ENCODE assay signal across 8 cellular contexts in the genomic region with DNA sequence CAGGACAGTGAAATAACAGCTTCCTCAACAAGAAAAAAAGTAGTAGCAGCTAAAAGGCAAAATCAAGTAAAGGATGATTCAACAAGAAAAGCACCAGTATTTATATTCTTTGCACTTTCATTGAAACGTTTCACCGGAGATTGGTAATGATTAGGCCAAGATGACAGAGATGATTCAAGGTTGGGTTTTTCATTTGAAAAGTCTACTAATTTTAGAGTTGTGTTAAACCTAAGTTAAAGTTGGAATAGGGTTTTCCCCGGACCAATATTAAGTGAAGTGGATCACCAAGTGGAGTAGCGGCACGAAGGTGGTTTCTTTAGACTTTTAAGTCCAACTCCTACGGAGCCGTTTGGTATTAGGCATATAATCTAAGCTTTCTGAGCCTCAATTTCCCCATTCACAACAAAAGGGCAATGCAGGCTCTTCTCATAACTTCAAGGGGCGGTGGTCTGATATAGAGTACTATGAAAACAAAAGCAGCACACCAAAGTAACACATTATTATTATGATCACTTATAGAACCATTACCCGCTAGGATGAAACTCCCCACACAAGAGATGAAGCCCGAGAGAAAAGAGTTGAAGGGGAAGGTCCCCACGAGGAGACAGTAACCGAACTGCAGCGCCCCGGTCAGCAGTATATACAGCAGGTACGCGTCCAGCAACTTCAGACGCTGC. TPM values are rescaled to one million over a fixed set of nuclear protein-coding genes. Genes with fewer than 3 reads are reported as not detected.
DNase-seq lines count a peak whose midpoint lies in the region; ATAC-seq and TF ChIP-seq lines count a peak whose summit lies in the region.

No MANE protein-coding gene starts in this region.

- intact Hi-C loops in left lung (cut with DNase I) (no loop called here), tibial artery (cut with DNase I; ENCODE audit: low total_unique reads) (no loop called here)

- peak overlapping the region; percentile 100 for H3K27ac Mint-ChIP-seq in activated naive CD8-positive, alpha-beta T cell

- H3K4me1 Mint-ChIP-seq in activated naive CD8-positive, alpha-beta T cell (ENCODE audit: low read depth), result peaks cover 65% of the 10 kb centered on the region

- no peaks in the 10 kb centered on the region for H3K9me3 ChIP-seq in left lung
- H3K9me3 ChIP-seq in tibial artery, result no peaks in the 10 kb centered on the region

- H3K4me1 ChIP-seq in left lung (peaks cover 15 to 58% of the 10 kb centered on the region in 2 donors), tibial artery (peaks cover 0 to 56% (median 45%) of the 10 kb centered on the region in 4 donors)

- no peaks in the 10 kb centered on the region for H3K9me3 Mint-ChIP-seq in activated naive CD8-positive, alpha-beta T cell (ENCODE audit: low read depth)

- peak overlapping the region; percentile 92 to 94 for H3K27ac ChIP-seq in left lung
- peak overlapping the region; percentile 93 to 98 for H3K27ac ChIP-seq in tibial artery

- H3K36me3 ChIP-seq in left lung, result peaks cover 0 to 4% of the 10 kb centered on the region in 2 donors
- H3K36me3 ChIP-seq in tibial artery, result no peaks in the 10 kb centered on the region

- no peaks in the 10 kb centered on the region for H3K27me3 Mint-ChIP-seq in activated naive CD8-positive, alpha-beta T cell

- peak overlapping the region; percentile 97 for H3K4me3 Mint-ChIP-seq in activated naive CD8-positive, alpha-beta T cell

- DNase-seq in activated CD8-positive, alpha-beta memory T cell treated with anti-CD3 and anti-CD28 coated beads for 24 hours, result peak; percentile 64
- no peak for DNase-seq in activated CD8-positive, alpha-beta memory T cell treated with anti-CD3 and anti-CD28 coated beads, Interleukin-2, amount 50 U/mL, for 4 hours
- DNase-seq in left lung (no peak), tibial artery (no peak), NCI-H2081 treated with DMSO at 0.1 percent for 48 hours (lab: John Stamatoyannopoulos, UW) (no peak), 8988T (no peak)

- H3K27me3 ChIP-seq in left lung, result no peaks in the 10 kb centered on the region
- no peaks in the 10 kb centered on the region for H3K27me3 ChIP-seq in tibial artery

- TF ChIP-seq CTCF in left lung (IDR thresholded peaks at IDR 0.05), result no peak
- no peak for TF ChIP-seq CTCF in tibial artery (IDR thresholded peaks at IDR 0.05)

- no peak for ATAC-seq in left lung
- no peak for ATAC-seq in HG03457 (IDR thresholded peaks at IDR 0.05; ENCODE audit: unreplicated experiment)

- H3K36me3 Mint-ChIP-seq in activated naive CD8-positive, alpha-beta T cell, result peaks cover 15% of the 10 kb centered on the region

- H3K4me3 ChIP-seq in left lung (peak overlapping the region; percentile 58 to 74), tibial artery (peak overlapping the region; percentile 71 to 80)

RNA-seq across cellular contexts. Expression of a gene that starts 0.5 kb away (rescaled TPM):
- total RNA-seq in left lung, result 100 to 1,000 TPM; 220 to 251 TPM

RNA-seq across cellular contexts. Expression of a gene that starts 9.5 kb away (rescaled TPM):
- total RNA-seq in left lung, result 10 to 100 TPM; 33.6 to 51.0 TPM

RNA-seq across cellular contexts. Expression of a gene that starts 55.6 kb away (rescaled TPM):
- total RNA-seq in left lung, result not detected
